Comparison of ENCODE assay signal across 1 cellular context in genomic region chr1:143720087-143721023, GRCh38.
TF ChIP-seq lines count a peak whose summit lies in the region.

No MANE protein-coding gene starts in this region.

TF ChIP-seq in K562, 482 proteins besides CTCF, POLR2A, EP300 and RAD21 (continued from another document and continues in another):
- TF ChIP-seq, protein P1, sequence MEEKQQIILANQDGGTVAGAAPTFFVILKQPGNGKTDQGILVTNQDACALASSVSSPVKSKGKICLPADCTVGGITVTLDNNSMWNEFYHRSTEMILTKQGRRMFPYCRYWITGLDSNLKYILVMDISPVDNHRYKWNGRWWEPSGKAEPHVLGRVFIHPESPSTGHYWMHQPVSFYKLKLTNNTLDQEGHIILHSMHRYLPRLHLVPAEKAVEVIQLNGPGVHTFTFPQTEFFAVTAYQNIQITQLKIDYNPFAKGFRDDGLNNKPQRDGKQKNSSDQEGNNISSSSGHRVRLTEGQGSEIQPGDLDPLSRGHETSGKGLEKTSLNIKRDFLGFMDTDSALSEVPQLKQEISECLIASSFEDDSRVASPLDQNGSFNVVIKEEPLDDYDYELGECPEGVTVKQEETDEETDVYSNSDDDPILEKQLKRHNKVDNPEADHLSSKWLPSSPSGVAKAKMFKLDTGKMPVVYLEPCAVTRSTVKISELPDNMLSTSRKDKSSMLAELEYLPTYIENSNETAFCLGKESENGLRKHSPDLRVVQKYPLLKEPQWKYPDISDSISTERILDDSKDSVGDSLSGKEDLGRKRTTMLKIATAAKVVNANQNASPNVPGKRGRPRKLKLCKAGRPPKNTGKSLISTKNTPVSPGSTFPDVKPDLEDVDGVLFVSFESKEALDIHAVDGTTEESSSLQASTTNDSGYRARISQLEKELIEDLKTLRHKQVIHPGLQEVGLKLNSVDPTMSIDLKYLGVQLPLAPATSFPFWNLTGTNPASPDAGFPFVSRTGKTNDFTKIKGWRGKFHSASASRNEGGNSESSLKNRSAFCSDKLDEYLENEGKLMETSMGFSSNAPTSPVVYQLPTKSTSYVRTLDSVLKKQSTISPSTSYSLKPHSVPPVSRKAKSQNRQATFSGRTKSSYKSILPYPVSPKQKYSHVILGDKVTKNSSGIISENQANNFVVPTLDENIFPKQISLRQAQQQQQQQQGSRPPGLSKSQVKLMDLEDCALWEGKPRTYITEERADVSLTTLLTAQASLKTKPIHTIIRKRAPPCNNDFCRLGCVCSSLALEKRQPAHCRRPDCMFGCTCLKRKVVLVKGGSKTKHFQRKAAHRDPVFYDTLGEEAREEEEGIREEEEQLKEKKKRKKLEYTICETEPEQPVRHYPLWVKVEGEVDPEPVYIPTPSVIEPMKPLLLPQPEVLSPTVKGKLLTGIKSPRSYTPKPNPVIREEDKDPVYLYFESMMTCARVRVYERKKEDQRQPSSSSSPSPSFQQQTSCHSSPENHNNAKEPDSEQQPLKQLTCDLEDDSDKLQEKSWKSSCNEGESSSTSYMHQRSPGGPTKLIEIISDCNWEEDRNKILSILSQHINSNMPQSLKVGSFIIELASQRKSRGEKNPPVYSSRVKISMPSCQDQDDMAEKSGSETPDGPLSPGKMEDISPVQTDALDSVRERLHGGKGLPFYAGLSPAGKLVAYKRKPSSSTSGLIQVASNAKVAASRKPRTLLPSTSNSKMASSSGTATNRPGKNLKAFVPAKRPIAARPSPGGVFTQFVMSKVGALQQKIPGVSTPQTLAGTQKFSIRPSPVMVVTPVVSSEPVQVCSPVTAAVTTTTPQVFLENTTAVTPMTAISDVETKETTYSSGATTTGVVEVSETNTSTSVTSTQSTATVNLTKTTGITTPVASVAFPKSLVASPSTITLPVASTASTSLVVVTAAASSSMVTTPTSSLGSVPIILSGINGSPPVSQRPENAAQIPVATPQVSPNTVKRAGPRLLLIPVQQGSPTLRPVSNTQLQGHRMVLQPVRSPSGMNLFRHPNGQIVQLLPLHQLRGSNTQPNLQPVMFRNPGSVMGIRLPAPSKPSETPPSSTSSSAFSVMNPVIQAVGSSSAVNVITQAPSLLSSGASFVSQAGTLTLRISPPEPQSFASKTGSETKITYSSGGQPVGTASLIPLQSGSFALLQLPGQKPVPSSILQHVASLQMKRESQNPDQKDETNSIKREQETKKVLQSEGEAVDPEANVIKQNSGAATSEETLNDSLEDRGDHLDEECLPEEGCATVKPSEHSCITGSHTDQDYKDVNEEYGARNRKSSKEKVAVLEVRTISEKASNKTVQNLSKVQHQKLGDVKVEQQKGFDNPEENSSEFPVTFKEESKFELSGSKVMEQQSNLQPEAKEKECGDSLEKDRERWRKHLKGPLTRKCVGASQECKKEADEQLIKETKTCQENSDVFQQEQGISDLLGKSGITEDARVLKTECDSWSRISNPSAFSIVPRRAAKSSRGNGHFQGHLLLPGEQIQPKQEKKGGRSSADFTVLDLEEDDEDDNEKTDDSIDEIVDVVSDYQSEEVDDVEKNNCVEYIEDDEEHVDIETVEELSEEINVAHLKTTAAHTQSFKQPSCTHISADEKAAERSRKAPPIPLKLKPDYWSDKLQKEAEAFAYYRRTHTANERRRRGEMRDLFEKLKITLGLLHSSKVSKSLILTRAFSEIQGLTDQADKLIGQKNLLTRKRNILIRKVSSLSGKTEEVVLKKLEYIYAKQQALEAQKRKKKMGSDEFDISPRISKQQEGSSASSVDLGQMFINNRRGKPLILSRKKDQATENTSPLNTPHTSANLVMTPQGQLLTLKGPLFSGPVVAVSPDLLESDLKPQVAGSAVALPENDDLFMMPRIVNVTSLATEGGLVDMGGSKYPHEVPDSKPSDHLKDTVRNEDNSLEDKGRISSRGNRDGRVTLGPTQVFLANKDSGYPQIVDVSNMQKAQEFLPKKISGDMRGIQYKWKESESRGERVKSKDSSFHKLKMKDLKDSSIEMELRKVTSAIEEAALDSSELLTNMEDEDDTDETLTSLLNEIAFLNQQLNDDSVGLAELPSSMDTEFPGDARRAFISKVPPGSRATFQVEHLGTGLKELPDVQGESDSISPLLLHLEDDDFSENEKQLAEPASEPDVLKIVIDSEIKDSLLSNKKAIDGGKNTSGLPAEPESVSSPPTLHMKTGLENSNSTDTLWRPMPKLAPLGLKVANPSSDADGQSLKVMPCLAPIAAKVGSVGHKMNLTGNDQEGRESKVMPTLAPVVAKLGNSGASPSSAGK (IDR thresholded peaks at IDR 0.05), result peak; percentile 97
- TF ChIP-seq CHD7 (IDR thresholded peaks at IDR 0.05; ENCODE audit: low read depth, low read length) (no peak), DACH1 (IDR thresholded peaks at IDR 0.05; ENCODE audit: partially characterized antibody) (no peak), HMGN3 (IDR thresholded peaks at IDR 0.05; ENCODE audit: borderline replicate concordance, extremely low read depth, insufficient read length, low read depth, low read length) (no peak), E2F8 (IDR thresholded peaks at IDR 0.05; ENCODE audit: low read depth, partially characterized antibody) (peak; percentile 76), TRIM24 (IDR thresholded peaks at IDR 0.05) (no peak; a peak in 1 of 4 replicates), DPF2 (IDR thresholded peaks at IDR 0.05) (peak; percentile 62; the same call in 1 of the 2 replicates), BRF1 (IDR thresholded peaks at IDR 0.05; ENCODE audit: borderline replicate concordance, extremely low read depth, insufficient read length) (no peak), MAX (CRISPR knock-in tag; IDR thresholded peaks at IDR 0.05) (peak; percentile 93), TAF7 (tag; IDR thresholded peaks at IDR 0.05) (no peak), ZNF146 (CRISPR knock-in tag; IDR thresholded peaks at IDR 0.05; ENCODE audit: unreplicated experiment) (no peak), ARID1B (IDR thresholded peaks at IDR 0.05) (peak; percentile 44; the same call in 1 of the 2 replicates), MED1 (CRISPR knock-in tag; IDR thresholded peaks at IDR 0.05; ENCODE audit: borderline replicate concordance) (no peak), TBP (optimal IDR thresholded peaks at IDR 0.05; ENCODE audit: low read depth, low read length) (peak; percentile 97), ZNF561 (CRISPR knock-in tag; conservative IDR thresholded peaks at IDR 0.05) (no peak), POLR2AphosphoS2 (IDR thresholded peaks at IDR 0.05; ENCODE audit: low read length) (peak; percentile 78; the same call in 1 of the 2 replicates), MECOM (CRISPR knock-in tag; IDR thresholded peaks at IDR 0.05) (no peak), SLC30A9 (CRISPR knock-in tag; IDR thresholded peaks at IDR 0.05) (no peak), IRF2 (CRISPR knock-in tag; IDR thresholded peaks at IDR 0.05) (no peak), MXI1 (IDR thresholded peaks at IDR 0.05; ENCODE audit: low read depth, low read length) (0 out of 2 replicates have a peak, but pooled peaks have one; percentile 4), ZNF274 (IDR thresholded peaks at IDR 0.05; ENCODE audit: borderline replicate concordance, low read depth, low read length) (no peak)
- TF ChIP-seq, protein P2, sequence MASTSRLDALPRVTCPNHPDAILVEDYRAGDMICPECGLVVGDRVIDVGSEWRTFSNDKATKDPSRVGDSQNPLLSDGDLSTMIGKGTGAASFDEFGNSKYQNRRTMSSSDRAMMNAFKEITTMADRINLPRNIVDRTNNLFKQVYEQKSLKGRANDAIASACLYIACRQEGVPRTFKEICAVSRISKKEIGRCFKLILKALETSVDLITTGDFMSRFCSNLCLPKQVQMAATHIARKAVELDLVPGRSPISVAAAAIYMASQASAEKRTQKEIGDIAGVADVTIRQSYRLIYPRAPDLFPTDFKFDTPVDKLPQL (IDR thresholded peaks at IDR 0.05; ENCODE audit: extremely low read depth, insufficient read length), result peak; percentile 89
- TF ChIP-seq, protein P3, sequence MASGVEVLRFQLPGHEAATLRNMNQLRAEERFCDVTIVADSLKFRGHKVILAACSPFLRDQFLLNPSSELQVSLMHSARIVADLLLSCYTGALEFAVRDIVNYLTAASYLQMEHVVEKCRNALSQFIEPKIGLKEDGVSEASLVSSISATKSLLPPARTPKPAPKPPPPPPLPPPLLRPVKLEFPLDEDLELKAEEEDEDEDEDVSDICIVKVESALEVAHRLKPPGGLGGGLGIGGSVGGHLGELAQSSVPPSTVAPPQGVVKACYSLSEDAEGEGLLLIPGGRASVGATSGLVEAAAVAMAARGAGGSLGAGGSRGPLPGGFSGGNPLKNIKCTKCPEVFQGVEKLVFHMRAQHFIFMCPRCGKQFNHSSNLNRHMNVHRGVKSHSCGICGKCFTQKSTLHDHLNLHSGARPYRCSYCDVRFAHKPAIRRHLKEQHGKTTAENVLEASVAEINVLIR (CRISPR knock-in tag; IDR thresholded peaks at IDR 0.05), result peak; percentile 40; the same call in 1 of the 2 replicates
